ENCODE assay signal across 8 cellular contexts in the genomic region with DNA sequence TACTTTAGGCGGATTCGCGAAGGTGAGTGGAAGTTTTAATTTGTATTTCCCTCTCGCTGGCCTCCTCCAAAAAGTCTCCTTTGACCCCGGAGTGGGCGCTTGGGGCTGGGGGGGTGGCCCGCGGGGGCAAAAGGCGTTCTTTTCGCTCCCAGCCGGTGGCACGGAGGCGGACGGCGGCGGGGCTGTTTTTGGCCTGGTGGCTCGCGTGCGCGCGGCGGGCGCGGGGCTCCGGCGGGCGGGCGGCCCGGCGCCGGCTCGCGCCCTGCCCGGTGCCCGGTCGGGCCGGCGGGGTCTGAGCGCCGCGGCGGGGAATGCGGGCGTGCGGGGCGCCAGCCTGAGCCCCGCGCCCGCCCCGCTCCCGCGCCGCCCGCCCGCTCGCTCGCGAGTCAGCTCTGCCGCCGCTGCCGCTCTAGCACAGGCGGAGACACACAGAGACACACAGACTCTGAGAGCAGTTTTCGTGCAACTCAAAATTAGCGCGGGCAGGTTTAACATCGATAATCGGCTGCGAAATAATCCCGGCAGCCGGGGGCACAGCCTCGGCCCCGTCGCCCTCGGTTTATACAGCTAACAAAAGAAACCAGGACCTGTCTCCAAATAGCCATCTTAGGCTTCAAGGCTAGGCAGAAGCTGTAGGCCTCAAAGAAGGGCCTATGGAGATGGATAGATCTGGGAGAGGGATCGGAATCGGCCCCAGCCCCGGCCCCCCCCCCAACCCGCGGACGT. TPM values are rescaled to one million over a fixed set of nuclear protein-coding genes. Genes with fewer than 3 reads are reported as not detected.
DNase-seq lines count a peak whose midpoint lies in the region; ATAC-seq, FAIRE-seq and TF ChIP-seq lines count a peak whose summit lies in the region.

No MANE protein-coding gene starts in this region.

- no peaks in the 10 kb centered on the region for H4K20me1 ChIP-seq in H1 (replicated peaks in 1 of 2; ENCODE audit: control insufficient read depth in 1 of 2, insufficient read depth in 2 of 2, low read length in 2 of 2)

- no peak for FAIRE-seq in A549 (lab: Jason Lieb, UNC)
- FAIRE-seq in H1 (lab: Jason Lieb, UNC): no peak

- no peak for TF ChIP-seq EP300 in A549 (IDR thresholded peaks at IDR 0.05)
- no peak for TF ChIP-seq EP300 in H1 (IDR thresholded peaks at IDR 0.05; ENCODE audit: borderline replicate concordance in 1 of 2, low read depth in 2 of 2, low read length in 2 of 2)

- TF ChIP-seq POLR2A in A549 (IDR thresholded peaks at IDR 0.05; ENCODE audit: low read length): no peak
- peak; percentile 16 for TF ChIP-seq POLR2A in GM18505 (IDR thresholded peaks at IDR 0.05; ENCODE audit: borderline replicate concordance, extremely low read depth, insufficient read depth, insufficient read length)
- TF ChIP-seq POLR2A in H1 (IDR thresholded peaks at IDR 0.05; ENCODE audit: control extremely low read depth in 1 of 2, low read depth in 2 of 2, low read length in 2 of 2): peak; percentile 25 to 45; a peak in 1 of 3 replicates

- no peaks in the 10 kb centered on the region for H3K27me3 ChIP-seq in H1 (replicated peaks in 1 of 4; ENCODE audit: control insufficient read depth in 3 of 4, extremely low read depth in 1 of 4, insufficient read depth in 3 of 4, low read length in 3 of 4)
- no peaks in the 10 kb centered on the region for H3K27me3 ChIP-seq in mesendoderm (ENCODE audit: insufficient read depth, low read length, poor library complexity)

- H2AFZ ChIP-seq in H1 (ENCODE audit: low read length): no peak overlapping the region

- H2BK120ac ChIP-seq in H1 (replicated peaks; ENCODE audit: low read depth, low read length) (no peak overlapping the region), mesendoderm (ENCODE audit: low read depth, low read length) (peak overlapping the region; percentile 89)

- no peak overlapping the region; the same call in 1 of the 2 replicates for H2BK12ac ChIP-seq in H1 (ENCODE audit: low read depth, low read length)

- H3K79me1 ChIP-seq in H1 (ENCODE audit: low read depth, low read length) (no peaks in the 10 kb centered on the region), mesendoderm (ENCODE audit: low read length) (no peaks in the 10 kb centered on the region)

- CTCF ChIA-PET in A549 (lab: Yijun Ruan, JAX): interaction anchor here (1.1 to 8.1 kb wide), 7 partner anchors 8 to 560 kb away, joined by 3 to 36 read pairs (median 4); partner anchors contain the start of gene ANO6
- CTCF ChIA-PET in H1 (lab: Charles Lee; ENCODE audit: partially characterized antibody): interaction anchor here (1.6 kb wide), 1 partner anchor 12 kb away, joined by 4 read pairs; no protein-coding TSS in a partner anchor

- H2AK5ac ChIP-seq in H1 (ENCODE audit: low read depth, low read length) (no peak overlapping the region), mesendoderm (ENCODE audit: low read length) (no peak overlapping the region)

- H3K4me2 ChIP-seq in A549 (peak overlapping the region; percentile 85), H1 (ENCODE audit: insufficient read depth in 1 of 2, low read depth in 2 of 2, low read length in 2 of 2) (peak overlapping the region; percentile 70 to 81), mesendoderm (ENCODE audit: low read length) (no peak overlapping the region)

- H3K14ac ChIP-seq in H1 (ENCODE audit: insufficient read length): no peak overlapping the region

- no peak overlapping the region for H2BK20ac ChIP-seq in H1 (ENCODE audit: low read length)

- H3K27ac ChIP-seq in A549 (peak overlapping the region; percentile 98 to 99), H1 (ENCODE audit: low read depth, low read length) (peak overlapping the region; percentile 74), mesendoderm (ENCODE audit: low read depth, low read length) (peak overlapping the region; percentile 100)

- H3K36me3 ChIP-seq in H1 (ENCODE audit: control insufficient read depth in 2 of 4, insufficient read depth in 4 of 4, low read length in 3 of 4) (peaks cover 0 to 16% (median 0%) of the 10 kb centered on the region in 4 experiments; a peak in 3 of 8 replicates), mesendoderm (ENCODE audit: control insufficient read depth, insufficient read depth, low read length) (no peaks in the 10 kb centered on the region)

- H4K8ac ChIP-seq in H1 (ENCODE audit: extremely low read depth, insufficient read depth, low read length): peak overlapping the region; percentile 93
- peak overlapping the region; percentile 99 for H4K8ac ChIP-seq in mesendoderm (ENCODE audit: low read depth, low read length)

- H3K4me3 ChIP-seq in A549 (peak overlapping the region; percentile 62), H1 (ENCODE audit: extremely low read depth in 1 of 4, insufficient read depth in 2 of 4, low read depth in 3 of 4, low read length in 4 of 4) (peak overlapping the region; percentile 76 to 93 (median 87)), mesendoderm (ENCODE audit: low read length) (peak overlapping the region; percentile 82)

- TF ChIP-seq CTCF in A549 (IDR thresholded peaks at IDR 0.05) (no peak), H1 (IDR thresholded peaks at IDR 0.05; ENCODE audit: control extremely low read depth in 1 of 3, insufficient read depth in 1 of 3, low read depth in 1 of 3, low read length in 3 of 3) (no peak)

- peak in 1 of 2 experiments; percentile 75 for DNase-seq in A549 (ENCODE audit: low read depth in 1 of 2, low spot score in 1 of 2)
- peak; percentile 83 for DNase-seq in NCI-H69 (lab: John Stamatoyannopoulos, UW)
- DNase-seq in activated CD8-positive, alpha-beta memory T cell treated with anti-CD3 and anti-CD28 coated beads for 48 hours (ENCODE audit: low read depth in 2 of 3, low spot score in 2 of 3): peak; percentile 34 to 39 (median 36)
- DNase-seq in H1 (ENCODE audit: low read depth in 1 of 2, low spot score in 2 of 2): peak in 1 of 2 experiments; percentile 62
- peak; percentile 74 for DNase-seq in mesendoderm
- DNase-seq in stimulated activated CD8-positive, alpha-beta memory T cell treated with anti-CD3 and anti-CD28 coated beads, Interleukin-15, amount 100 ng/mL, for 1 hour (ENCODE audit: low read depth): peak; percentile 38

- H2BK15ac ChIP-seq in H1 (ENCODE audit: low read length) (no peak overlapping the region), mesendoderm (replicated peaks; ENCODE audit: low read depth) (no peak overlapping the region)

- H2BK5ac ChIP-seq in H1 (ENCODE audit: low read depth, low read length) (peak overlapping the region; percentile 67), mesendoderm (ENCODE audit: low read length) (peak overlapping the region; percentile 85)

- TF ChIP-seq RAD21 in A549 (conservative IDR thresholded peaks at IDR 0.05 in 1 of 2, IDR thresholded peaks at IDR 0.05 in 1 of 2): no peak
- TF ChIP-seq RAD21 in H1 (IDR thresholded peaks at IDR 0.05 in 1 of 2, conservative IDR thresholded peaks at IDR 0.05 in 1 of 2; ENCODE audit: low read depth in 2 of 2, low read length in 2 of 2): no peak

- peaks cover 30% of the 10 kb centered on the region; the same call in 2 of the 3 replicates for H3K4me1 ChIP-seq in A549
- no peaks in the 10 kb centered on the region; a peak in 1 of 7 replicates for H3K4me1 ChIP-seq in H1 (replicated peaks in 1 of 4; ENCODE audit: control insufficient read depth in 3 of 4, insufficient read depth in 4 of 4, low read length in 3 of 4)
- no peaks in the 10 kb centered on the region for H3K4me1 ChIP-seq in mesendoderm (ENCODE audit: control insufficient read depth, low read depth, low read length)

- POLR2A ChIA-PET in A549 (lab: Yijun Ruan, JAX): interaction anchor here (0.6 to 1.3 kb wide), 2 partner anchors 19 to 69 kb away, joined by 3 to 5 read pairs; no protein-coding TSS in a partner anchor
- POLR2A ChIA-PET in H1 (lab: Charles Lee; ENCODE audit: partially characterized antibody): interaction anchor here (1.0 to 2.0 kb wide), 8 partner anchors 8 to 260 kb away, joined by 3 to 9 read pairs (median 4); partner anchors contain the start of gene SCAF11

- H4K5ac ChIP-seq in H1 (ENCODE audit: insufficient read length, low read depth, low read length) (peak overlapping the region; percentile 91), mesendoderm (ENCODE audit: low read length) (no peak overlapping the region)

- H4K91ac ChIP-seq in H1 (replicated peaks; ENCODE audit: insufficient read length, low read length): peak overlapping the region; percentile 54

- peak overlapping the region; percentile 86 for H3K56ac ChIP-seq in H1 (replicated peaks; ENCODE audit: insufficient read length, low read depth, low read length)
- peak overlapping the region; percentile 93 for H3K56ac ChIP-seq in mesendoderm (ENCODE audit: low read length)

- H3K4ac ChIP-seq in H1 (replicated peaks; ENCODE audit: insufficient read length, low read depth, low read length) (no peak overlapping the region), mesendoderm (ENCODE audit: low read depth, low read length) (peak overlapping the region; percentile 82)

- no peak for ATAC-seq in A549
- ATAC-seq in GM18505 (IDR thresholded peaks at IDR 0.05; ENCODE audit: unreplicated experiment): no peak
- ATAC-seq in HG02678 (IDR thresholded peaks at IDR 0.05; ENCODE audit: unreplicated experiment): no peak

- H3K23ac ChIP-seq in H1 (ENCODE audit: insufficient read length) (no peak overlapping the region), mesendoderm (ENCODE audit: low read length) (peak overlapping the region; percentile 53)

- peaks cover 8 to 60% of the 10 kb centered on the region in 2 experiments; a peak in 3 of 4 replicates for H3K79me2 ChIP-seq in H1 (ENCODE audit: control insufficient read depth in 1 of 2, insufficient read depth in 2 of 2, low read length in 2 of 2)
- H3K79me2 ChIP-seq in mesendoderm (ENCODE audit: control insufficient read depth, insufficient read depth, low read length): peaks cover 17% of the 10 kb centered on the region

- WGBS in A549 (ENCODE audit: missing lambda C conversion rate): under 1% methylated on average over 24 of the region's 80 CpGs
- WGBS in H1 (ENCODE audit: extremely low coverage in 1 of 2, insufficient coverage in 1 of 2, insufficient read length in 1 of 2, insufficient replicate concordance in 2 of 2, low coverage in 1 of 2, low lambda C conversion rate in 2 of 2, missing lambda C conversion rate in 1 of 2), 2 experiments: 0% methylated on average over 20 of the region's 80 CpGs; no CpG with 5 or more reads in 1 of the 2 experiments
- no CpG with 5 or more reads among the region's 80 CpGs for WGBS in mesendoderm (ENCODE audit: extremely low coverage, insufficient coverage, low lambda C conversion rate)

- H3K18ac ChIP-seq in H1 (ENCODE audit: extremely low read depth, low read length) (peak overlapping the region; percentile 91), mesendoderm (ENCODE audit: low read length) (peak overlapping the region; percentile 99)

- H3K9ac ChIP-seq in H1 (replicated peaks in 1 of 4; ENCODE audit: extremely low read depth in 1 of 4, low read depth in 3 of 4, low read length in 3 of 4): peak overlapping the region; percentile 80 to 94 (median 90)
- H3K9ac ChIP-seq in mesendoderm (ENCODE audit: low read length): peak overlapping the region; percentile 91

- peaks cover 12% of the 10 kb centered on the region for H3K23me2 ChIP-seq in H1 (ENCODE audit: low read depth, low read length)

- H3K9me3 ChIP-seq in A549: no peaks in the 10 kb centered on the region
- no peaks in the 10 kb centered on the region for H3K9me3 ChIP-seq in H1 (ENCODE audit: insufficient read depth in 2 of 2, low read depth in 1 of 2, low read length in 1 of 2)

RNA-seq across cellular contexts. Expression of gene ARID2, which starts 0.8 kb away (rescaled TPM):
- polyA plus RNA-seq in A549 (2011; rRNA removed): 37.7 and 45.9 TPM in 2 replicates
- 7.3 and 10.4 TPM in 2 replicates for polyA plus RNA-seq in A549 (2012; cell fraction: cytosol; rRNA removed)
- 7.6 and 9.3 TPM in 2 replicates for polyA plus RNA-seq in A549 (2012; cell fraction: nucleus; rRNA removed)
- polyA plus RNA-seq in A549 (2017; fragmentation: RNase III; extraction: RNeasy Plus Mini Kit Qiagen cat#74134 plus additional on column Dnase treatment): 8.4 to 8.7 TPM (median 8.6 TPM) in 3 replicates
- polyA minus RNA-seq in A549 (2011; rRNA and poly(A)+ RNA removed): 85.5 and 111 TPM in 2 replicates
- total RNA-seq in H1 (2021; fragmentation: NEBNext Ultra II Directional; extraction: Animal tissue kit (Norgen Biotek cat#: 25700)): 45.2 and 47.4 TPM in 2 replicates
- polyA plus RNA-seq in H1 (2011; rRNA removed): 18.8 and 32.0 TPM in 2 replicates
- polyA plus RNA-seq in H1 (2011; cell fraction: cytosol; rRNA removed): 27.7 TPM
- 36.4 TPM for polyA plus RNA-seq in H1 (2011; cell fraction: nucleus; rRNA removed)
- polyA plus RNA-seq in H1 (2012, experiment 1 of 2): 16.5 to 23.0 TPM (median 19.3 TPM) in 4 replicates
- polyA plus RNA-seq in H1 (2012, experiment 2 of 2): 1.3 TPM
- 15.9 TPM for polyA plus RNA-seq in H1 (2013, experiment 1 of 2)
- 14.0 TPM for polyA plus RNA-seq in H1 (2013, experiment 2 of 2)
- 168 and 218 TPM in 2 replicates for polyA minus RNA-seq in H1 (2011; rRNA and poly(A)+ RNA removed)
- polyA minus RNA-seq in H1 (2011; cell fraction: cytosol; rRNA and poly(A)+ RNA removed): 47.6 TPM
- 206 TPM for polyA minus RNA-seq in H1 (2011; cell fraction: nucleus; rRNA and poly(A)+ RNA removed)
- polyA plus RNA-seq in mesendoderm (2013, experiment 1 of 2): 15.0 TPM
- 14.5 TPM for polyA plus RNA-seq in mesendoderm (2013, experiment 2 of 2)

Comparison
In these comparisons a context has a peak if more than half of its experiments do, and no peak if none do; other contexts are left out.
1. Of the 18 proteins assayed by ChIP-seq in both H1 and A549: peak only in H1: POLR2A; only in A549: MAX; in both: PHF8; in neither: 14; mixed calls (peak in some experiments, not most) for 1.